ENCODE assay signal across 8 cellular contexts in genomic region chr5:157253547-157253946, GRCh38. TPM values are rescaled to one million over a fixed set of nuclear protein-coding genes. Genes with fewer than 3 reads are reported as not detected.
DNase-seq lines count a peak whose midpoint lies in the region; ATAC-seq, FAIRE-seq and TF ChIP-seq lines count a peak whose summit lies in the region.

No MANE protein-coding gene starts in this region.

- no peaks in the 10 kb centered on the region for H3K4me1 ChIP-seq in body of pancreas

- intact Hi-C loops in body of pancreas (cut with DNase I), result loop anchor here (10.0 kb wide), 1 partner anchor 61 kb away; no protein-coding TSS in a partner anchor

- peaks cover 96% of the 10 kb centered on the region in 2 donors for H3K4me1 Mint-ChIP-seq in immature natural killer cell
- peaks cover 15% of the 10 kb centered on the region for H3K4me1 Mint-ChIP-seq in stimulated activated memory B cell treated with anti-CD40 and anti-IgM and Interleukin-4, amounts not matched to agents 10 μg/mL and 1 μg/mL and 100 μg/mL, for 72 hours

- TF ChIP-seq POLR2A in body of pancreas (IDR thresholded peaks at IDR 0.05), result no peak
- no peak for TF ChIP-seq POLR2A in GM12891 (IDR thresholded peaks at IDR 0.05; ENCODE audit: low read depth, low read length)

- H3K27ac Mint-ChIP-seq in immature natural killer cell, result peak overlapping the region; percentile 94 to 99 (median 97)
- H3K27ac Mint-ChIP-seq in stimulated activated memory B cell treated with anti-CD40 and anti-IgM and Interleukin-4, amounts not matched to agents 10 μg/mL and 1 μg/mL and 100 μg/mL, for 72 hours, result peak overlapping the region; percentile 78

- no peak for FAIRE-seq in GM12891 (lab: Jason Lieb, UNC)

- peaks cover 36 to 57% (median 50%) of the 10 kb centered on the region in 3 donors for H3K36me3 Mint-ChIP-seq in immature natural killer cell
- H3K36me3 Mint-ChIP-seq in stimulated activated memory B cell treated with anti-CD40 and anti-IgM and Interleukin-4, amounts not matched to agents 10 μg/mL and 1 μg/mL and 100 μg/mL, for 72 hours, result no peaks in the 10 kb centered on the region

- ATAC-seq in GM18907 (IDR thresholded peaks at IDR 0.05; ENCODE audit: unreplicated experiment) (peak; percentile 55), HG03064 (IDR thresholded peaks at IDR 0.05; ENCODE audit: low read depth, unreplicated experiment) (peak; percentile 51), body of pancreas (peak; percentile 85)
- peak; percentile 84 for ATAC-seq in stimulated activated memory B cell treated with anti-CD40 and anti-IgM and Interleukin-4, amounts not matched to agents 10 μg/mL and 1 μg/mL and 100 μg/mL, for 72 hours

- H3K9me3 Mint-ChIP-seq in immature natural killer cell, result no peaks in the 10 kb centered on the region
- no peaks in the 10 kb centered on the region for H3K9me3 Mint-ChIP-seq in stimulated activated memory B cell treated with anti-CD40 and anti-IgM and Interleukin-4, amounts not matched to agents 10 μg/mL and 1 μg/mL and 100 μg/mL, for 72 hours

- DNase-seq in D341Med (ENCODE audit: low spot score) (peak; percentile 75), NCI-H748 (lab: John Stamatoyannopoulos, UW; ENCODE audit: unreplicated experiment) (peak; percentile 61), body of pancreas (peak; percentile 44 to 60 (median 52)), immature natural killer cell (peak in 1 of 3 donors; percentile 51), GM12891 (ENCODE audit: insufficient read length, low spot score) (no peak)

- H3K27ac ChIP-seq in body of pancreas, result no peak overlapping the region

- peaks cover 2 to 14% (median 12%) of the 10 kb centered on the region in 3 donors for H3K27me3 Mint-ChIP-seq in immature natural killer cell (ENCODE audit: low read depth in 3 of 3)
- H3K27me3 Mint-ChIP-seq in stimulated activated memory B cell treated with anti-CD40 and anti-IgM and Interleukin-4, amounts not matched to agents 10 μg/mL and 1 μg/mL and 100 μg/mL, for 72 hours, result no peaks in the 10 kb centered on the region

- H3K36me3 ChIP-seq in body of pancreas (replicated peaks in 1 of 2; ENCODE audit: insufficient read depth in 1 of 2, low read depth in 2 of 2), result no peaks in the 10 kb centered on the region

- H3K4me3 Mint-ChIP-seq in immature natural killer cell, result peak overlapping the region; percentile 58 to 84 (median 78)
- H3K4me3 Mint-ChIP-seq in stimulated activated memory B cell treated with anti-CD40 and anti-IgM and Interleukin-4, amounts not matched to agents 10 μg/mL and 1 μg/mL and 100 μg/mL, for 72 hours, result no peak overlapping the region

- no peaks in the 10 kb centered on the region for H3K27me3 ChIP-seq in body of pancreas

- no peaks in the 10 kb centered on the region for H3K9me3 ChIP-seq in body of pancreas

- peak; percentile 62 to 86 (median 79) for TF ChIP-seq CTCF in body of pancreas (IDR thresholded peaks at IDR 0.05)

- no peak overlapping the region for H3K4me3 ChIP-seq in body of pancreas

- WGBS in body of pancreas, 2 donors, result 2 to 5% methylated on average over 2 of the region's 2 CpGs

TF ChIP-seq in GM12891, 5 proteins besides CTCF, POLR2A, EP300 and RAD21:
- no peak for TF ChIP-seq PAX5 (IDR thresholded peaks at IDR 0.05; ENCODE audit: insufficient read depth, low read length, severe bottlenecking)
- TF ChIP-seq POLR2AphosphoS5 (IDR thresholded peaks at IDR 0.05; ENCODE audit: low read depth, low read length), result no peak
- TF ChIP-seq TAF1 (IDR thresholded peaks at IDR 0.05; ENCODE audit: low read depth, low read length), result no peak
- no peak for TF ChIP-seq SPI1 (IDR thresholded peaks at IDR 0.05; ENCODE audit: low read depth, low read length)
- TF ChIP-seq POU2F2 (IDR thresholded peaks at IDR 0.05; ENCODE audit: low read depth, low read length), result no peak

RNA-seq across cellular contexts. Expression of gene CYFIP2, which starts 12.4 kb away (rescaled TPM):
- 10 to 100 TPM; 15.6 to 22.1 TPM for total RNA-seq in body of pancreas
- 100 to 1,000 TPM; 293 to 667 (median 513) TPM for polyA plus RNA-seq in immature natural killer cell
- 99.2 TPM for polyA plus RNA-seq in GM12891 (2012; ENCODE audit: low read depth, missing spikeins)
